ENCODE assay signal across 8 cellular contexts in genomic region chr20:24321939-24322338, GRCh38.
"Had no signal": no experiment of that assay in that cellular context is flagged by ENCODE, and none has a peak within 500 bp of the region (broad histone marks: within the 10 kb centered on the region; RNA-seq: fewer than 3 reads in every experiment).

No MANE protein-coding gene starts in this region.

- ATAC-seq: HCT116, K562 had no signal

- H3K4me3 ChIP-seq: GM23248, HAP-1, K562 had no signal

- H3K27ac ChIP-seq: GM23248 had no signal

- FAIRE-seq: HTR-8/SVneo, K562 had no signal

- DNase-seq: GM23248, GOT3, H7, KG1 had no signal

- H3K36me3 ChIP-seq: HAP-1 had no signal

- H3K9me3 ChIP-seq: HAP-1 had no signal

- H3K4me1 ChIP-seq: HAP-1 had no signal
